18 cellular contexts compared by ENCODE assay signal in the genomic region with DNA sequence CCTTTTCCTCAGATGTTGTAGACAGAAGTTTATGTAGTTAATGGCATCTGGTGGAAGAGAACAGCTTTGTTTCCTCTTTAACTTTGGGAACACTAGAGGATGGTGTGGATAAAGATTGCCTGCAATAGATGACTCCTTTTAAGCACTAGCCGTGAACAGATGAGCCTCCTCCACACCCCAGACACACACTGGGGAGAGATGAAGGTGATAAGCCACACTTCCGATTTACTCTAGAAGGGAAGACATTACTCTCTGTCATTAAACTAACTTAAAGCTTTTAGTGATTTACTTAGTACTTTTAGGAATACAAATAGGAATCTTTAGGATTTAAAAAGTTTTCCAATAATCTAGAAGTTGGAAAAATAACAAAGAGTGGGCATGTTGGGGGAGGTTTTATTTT. TPM values are rescaled to one million over a fixed set of nuclear protein-coding genes. Genes with fewer than 3 reads are reported as not detected.
A peak's percentile ranks its signal among the peaks of the same experiment; 100 is the strongest.
DNase-seq lines count a peak whose midpoint lies in the region; ATAC-seq, FAIRE-seq and TF ChIP-seq lines count a peak whose summit lies in the region.
"Had no signal": no experiment of that assay in that cellular context is flagged by ENCODE, and none has a peak within 500 bp of the region (broad histone marks: within the 10 kb centered on the region; RNA-seq: fewer than 3 reads in every experiment).

No MANE protein-coding gene starts in this region.

- H2AFZ ChIP-seq in GM12878 (ENCODE audit: control insufficient read depth, low read depth, low read length), result no peak overlapping the region
- H2AFZ ChIP-seq: GM23338 had no signal

- FAIRE-seq in GM12878 (lab: Jason Lieb, UNC), result no peak
- FAIRE-seq: G401.6, GM19239, H54 had no signal

- WGBS in GM12878 (ENCODE audit: insufficient coverage, insufficient replicate concordance, low lambda C conversion rate, missing lambda C conversion rate), result 100% methylated on average over 2 of the region's 2 CpGs

- CTCF ChIA-PET in GM12878 (lab: Yijun Ruan, JAX), result interaction anchor here (0.7 to 0.9 kb wide), 2 partner anchors 34 to 136 kb away, joined by 3 read pairs; partner anchors contain the start of gene SUV39H2

- peaks cover 4 to 27% of the 10 kb centered on the region in 2 donors for H3K36me3 Mint-ChIP-seq in activated T-cell treated with anti-CD3 and anti-CD28 coated beads, Interleukin-2, amount 50 U/mL, for 72 hours (ENCODE audit: insufficient read depth in 2 of 2)
- peaks cover 21% of the 10 kb centered on the region for H3K36me3 Mint-ChIP-seq in endothelial cell (ENCODE audit: low read depth, unreplicated experiment)

- TF ChIP-seq EP300 in GM12878 (IDR thresholded peaks at IDR 0.05; ENCODE audit: borderline replicate concordance in 1 of 2, control insufficient read depth in 1 of 2, low read depth in 2 of 2, low read length in 2 of 2), result no peak

- no peak for DNase-seq in activated T-cell treated with anti-CD3 and anti-CD28 coated beads, Interleukin-2, amount 50 U/mL, for 72 hours
- DNase-seq in activated T-cell treated with anti-CD3 and anti-CD28 coated beads, Interleukin-2, amount 50 U/mL, for 48 hours, result no peak
- DNase-seq in GM12878 (ENCODE audit: low read depth, low spot score), result no peak
- DNase-seq in endothelial cell (ENCODE audit: low spot score), result no peak
- DNase-seq in stimulated activated CD8-positive, alpha-beta memory T cell treated with anti-CD3 and anti-CD28 coated beads, Interleukin-4, amount 100 ng/mL, for 48 hours, result no peak
- no peak for DNase-seq in left colon
- DNase-seq: Calu3; CD8-positive, alpha-beta T cell; DND-41; HCEC 1CT had no signal

- ATAC-seq in activated T-cell treated with anti-CD3 and anti-CD28 coated beads, Interleukin-2, amount 50 U/mL, for 72 hours (replicated peaks in 1 of 2), result no peak
- ATAC-seq in GM12878 (no peak), GM21526 (IDR thresholded peaks at IDR 0.05; ENCODE audit: low FRiP score, unreplicated experiment) (no peak), left colon (no peak)
- ATAC-seq: CD8-positive, alpha-beta T cell; GM23338 had no signal

- TF ChIP-seq CTCF in GM12878 (IDR thresholded peaks at IDR 0.05 in 2 of 3, conservative IDR thresholded peaks at IDR 0.05 in 1 of 3; ENCODE audit: control insufficient read depth in 2 of 3, extremely low read depth in 1 of 3, insufficient read depth in 1 of 3, low read depth in 3 of 3, low read length in 3 of 3), result no peak
- no peak for TF ChIP-seq CTCF in endothelial cell (IDR thresholded peaks at IDR 0.05; ENCODE audit: unreplicated experiment)

- H3K27me3 ChIP-seq in GM12878 (replicated peaks in 1 of 2; ENCODE audit: control insufficient read depth in 2 of 2, insufficient read depth in 2 of 2, low read length in 1 of 2), result no peaks in the 10 kb centered on the region
- H3K27me3 ChIP-seq: BLaER1 treated with 17β-estradiol and CSF1 and Interleukin-3, amounts not matched to agents 10 nM and 100 nM had no signal

- SMC1A ChIA-PET in GM12878 (lab: Charles Lee; ENCODE audit: uncharacterized antibody, unreplicated experiment), result interaction anchor here (1.0 to 1.2 kb wide), 2 partner anchors 26 to 115 kb away, joined by 3 to 4 read pairs; no protein-coding TSS in a partner anchor

- H3K9me3 ChIP-seq in GM12878 (replicated peaks; ENCODE audit: control insufficient read depth, insufficient read depth, low read length), result no peaks in the 10 kb centered on the region
- H3K9me3 ChIP-seq: BLaER1 treated with 17β-estradiol and CSF1 and Interleukin-3, amounts not matched to agents 10 nM and 100 nM had no signal

- H3K4me1 ChIP-seq in GM12878 (ENCODE audit: control insufficient read depth, insufficient read depth, low read length), result no peaks in the 10 kb centered on the region

- 0 out of 2 replicates have a peak, but pooled peaks cover 3% of the 10 kb centered on the region for H4K20me1 ChIP-seq in GM12878 (ENCODE audit: control insufficient read depth, insufficient read depth)

- H3K4me3 Mint-ChIP-seq in activated T-cell treated with anti-CD3 and anti-CD28 coated beads, Interleukin-2, amount 50 U/mL, for 72 hours, result no peak overlapping the region
- H3K4me3 Mint-ChIP-seq in endothelial cell (ENCODE audit: unreplicated experiment), result no peak overlapping the region
- H3K4me3 Mint-ChIP-seq: B cell; CD8-positive, alpha-beta T cell; GM23338 had no signal

- RAD21 ChIA-PET in GM12878 (lab: Charles Lee; ENCODE audit: unreplicated experiment), result no interaction called here

- H3K36me3 ChIP-seq in GM12878 (ENCODE audit: control insufficient read depth in 2 of 2, insufficient read depth in 2 of 2, low read length in 1 of 2), result peaks cover 3 to 33% of the 10 kb centered on the region in 2 experiments

- POLR2A ChIA-PET in GM12878 (lab: Charles Lee), result no interaction called here

- no peaks in the 10 kb centered on the region for H3K9me3 Mint-ChIP-seq in activated T-cell treated with anti-CD3 and anti-CD28 coated beads, Interleukin-2, amount 50 U/mL, for 72 hours
- H3K9me3 Mint-ChIP-seq in endothelial cell (ENCODE audit: unreplicated experiment), result no peaks in the 10 kb centered on the region
- H3K9me3 Mint-ChIP-seq: CD8-positive, alpha-beta T cell; GM23338 had no signal

- TF ChIP-seq RAD21 in GM12878 (IDR thresholded peaks at IDR 0.05; ENCODE audit: insufficient read depth, low read depth, low read length), result no peak

- no peak overlapping the region for H3K4me2 ChIP-seq in GM12878 (ENCODE audit: control insufficient read depth, insufficient read depth)
- H3K4me2 ChIP-seq: BLaER1 treated with 17β-estradiol and CSF1 and Interleukin-3, amounts not matched to agents 10 nM and 100 nM; GM23338 had no signal

- no peak overlapping the region for H3K9ac ChIP-seq in GM12878 (ENCODE audit: control insufficient read depth, insufficient read depth, low read length)
- H3K9ac ChIP-seq: BLaER1 treated with 17β-estradiol and CSF1 and Interleukin-3, amounts not matched to agents 10 nM and 100 nM had no signal

- peak overlapping the region; percentile 76 for H3K27ac Mint-ChIP-seq in activated T-cell treated with anti-CD3 and anti-CD28 coated beads, Interleukin-2, amount 50 U/mL, for 72 hours
- H3K27ac Mint-ChIP-seq in endothelial cell (ENCODE audit: unreplicated experiment), result peak overlapping the region; percentile 28
- H3K27ac Mint-ChIP-seq: B cell; CD8-positive, alpha-beta T cell; GM23338 had no signal

- no peaks in the 10 kb centered on the region for H3K27me3 Mint-ChIP-seq in activated T-cell treated with anti-CD3 and anti-CD28 coated beads, Interleukin-2, amount 50 U/mL, for 72 hours (ENCODE audit: low read depth)
- H3K27me3 Mint-ChIP-seq in endothelial cell (ENCODE audit: unreplicated experiment), result no peaks in the 10 kb centered on the region
- H3K27me3 Mint-ChIP-seq: B cell had no signal

- intact Hi-C loops in GM12878 (cut with micrococcal nuclease; ENCODE audit: unreplicated experiment) (no loop called here), left colon (cut with DNase I, micrococcal nuclease) (no loop called here)

- no peak overlapping the region for H3K27ac ChIP-seq in GM12878 (ENCODE audit: control insufficient read depth, insufficient read depth)
- H3K27ac ChIP-seq: BLaER1 treated with 17β-estradiol and CSF1 and Interleukin-3, amounts not matched to agents 10 nM and 100 nM had no signal

- TF ChIP-seq POLR2A in GM12878 (IDR thresholded peaks at IDR 0.05; ENCODE audit: low read depth, low read length), result peak; percentile 14; the same call in 1 of the 2 replicates

- BruUV-seq in GM12878 (replicated peaks; lab: Mats Ljungman, UMichigan), result no TSS peak

- in situ Hi-C loops in GM12878 (cut with MboI), result no loop called here

- no peak overlapping the region for H3K4me3 ChIP-seq in GM12878
- H3K4me3 ChIP-seq: BLaER1 treated with 17β-estradiol and CSF1 and Interleukin-3, amounts not matched to agents 10 nM and 100 nM; GM23338 had no signal

- H3K79me2 ChIP-seq in GM12878 (ENCODE audit: control insufficient read depth, insufficient read depth, low read length), result peaks cover 11% of the 10 kb centered on the region

- H3K4me1 Mint-ChIP-seq in activated T-cell treated with anti-CD3 and anti-CD28 coated beads, Interleukin-2, amount 50 U/mL, for 72 hours (ENCODE audit: low read depth), result peaks cover 11% of the 10 kb centered on the region
- H3K4me1 Mint-ChIP-seq in endothelial cell (ENCODE audit: unreplicated experiment), result no peaks in the 10 kb centered on the region
- H3K4me1 Mint-ChIP-seq: GM23338 had no signal

RNA-seq across cellular contexts. Expression of gene HSPA14, which starts 6.8 kb away (rescaled TPM):
- 10 to 100 TPM; 22.3 to 32.0 TPM for total RNA-seq in activated T-cell treated with anti-CD3 and anti-CD28 coated beads, Interleukin-2, amount 50 U/mL, for 72 hours
- total RNA-seq in GM12878 (2013; cell fraction: nucleolus; rRNA removed), result 12.4 and 14.7 TPM in 2 replicates
- 28.0 and 30.9 TPM in 2 replicates for total RNA-seq in GM12878 (2014; rRNA removed)
- total RNA-seq in GM12878 (2014; rRNA removed; fragmentation: Illumina TruSeq; extraction: Trizol), result 32.9 and 35.5 TPM in 2 replicates
- total RNA-seq in GM12878 (2021), result 24.5 and 26.6 TPM in 2 replicates
- 12.9 TPM for polyA plus RNA-seq in GM12878 (2011; ENCODE audit: low read depth)
- polyA plus RNA-seq in GM12878 (2011; rRNA removed), result 33.1 and 50.3 TPM in 2 replicates
- polyA plus RNA-seq in GM12878 (2011; cell fraction: cytosol; rRNA removed), result 11.7 and 13.7 TPM in 2 replicates
- 22.9 and 25.2 TPM in 2 replicates for polyA plus RNA-seq in GM12878 (2011; cell fraction: nucleus; rRNA removed)
- 15.4 and 15.5 TPM in 2 replicates for polyA plus RNA-seq in GM12878 (2012)
- polyA plus RNA-seq in GM12878 (2014; fragmentation: Illumina TruSeq; extraction: Trizol), result 31.3 and 34.6 TPM in 2 replicates
- 10 to 100 TPM; 44.1 to 46.4 TPM for polyA plus RNA-seq in GM12878 (2014; fragmentation: Nextera tagmentation; extraction: Ambion mirVana)
- 27.3 and 32.3 TPM in 2 replicates for polyA plus RNA-seq in GM12878 (2014; rRNA removed)
- polyA plus RNA-seq in GM12878 (2016; fragmentation: Nextera tagmentation; extraction: Ambion mirVana), result 10 to 100 TPM; 53.1 to 56.1 TPM
- 8.8 and 12.3 TPM in 2 replicates for polyA minus RNA-seq in GM12878 (2011; rRNA and poly(A)+ RNA removed)
- 3.9 and 7.0 TPM in 2 replicates for polyA minus RNA-seq in GM12878 (2011; cell fraction: cytosol; rRNA and poly(A)+ RNA removed)
- polyA minus RNA-seq in GM12878 (2011; cell fraction: nucleus; rRNA and poly(A)+ RNA removed), result 5.2 and 6.4 TPM in 2 replicates
- total RNA-seq in endothelial cell (ENCODE audit: unreplicated experiment), result 14.2 TPM
- total RNA-seq in left colon, result 10 to 100 TPM; 13.6 to 14.0 TPM

RNA-seq across cellular contexts. Expression of gene MSANTD7, which starts 6.8 kb away (rescaled TPM):
- 10 to 100 TPM; 19.8 to 26.3 TPM for total RNA-seq in activated T-cell treated with anti-CD3 and anti-CD28 coated beads, Interleukin-2, amount 50 U/mL, for 72 hours
- total RNA-seq in GM12878 (2013; cell fraction: nucleolus; rRNA removed), result 34.4 and 35.8 TPM in 2 replicates
- total RNA-seq in GM12878 (2014; rRNA removed), result 22.8 and 27.9 TPM in 2 replicates
- 19.3 and 19.7 TPM in 2 replicates for total RNA-seq in GM12878 (2014; rRNA removed; fragmentation: Illumina TruSeq; extraction: Trizol)
- 20.1 and 20.6 TPM in 2 replicates for total RNA-seq in GM12878 (2021)
- 7.0 TPM for polyA plus RNA-seq in GM12878 (2011; ENCODE audit: low read depth)
- polyA plus RNA-seq in GM12878 (2011; rRNA removed), result 13.5 and 15.5 TPM in 2 replicates
- polyA plus RNA-seq in GM12878 (2011; cell fraction: cytosol; rRNA removed), result 8.0 and 9.5 TPM in 2 replicates
- polyA plus RNA-seq in GM12878 (2011; cell fraction: nucleus; rRNA removed), result 9.2 and 11.5 TPM in 2 replicates
- polyA plus RNA-seq in GM12878 (2012), result 7.7 and 8.2 TPM in 2 replicates
- polyA plus RNA-seq in GM12878 (2014; fragmentation: Illumina TruSeq; extraction: Trizol), result 18.9 and 19.3 TPM in 2 replicates
- 1 to 10 TPM; 3.5 to 4.5 TPM for polyA plus RNA-seq in GM12878 (2014; fragmentation: Nextera tagmentation; extraction: Ambion mirVana)
- polyA plus RNA-seq in GM12878 (2014; rRNA removed), result 13.5 and 14.0 TPM in 2 replicates
- polyA plus RNA-seq in GM12878 (2016; fragmentation: Nextera tagmentation; extraction: Ambion mirVana), result 10 to 100 TPM; 17.8 to 19.1 TPM
- polyA minus RNA-seq in GM12878 (2011; rRNA and poly(A)+ RNA removed), result 24.8 and 25.1 TPM in 2 replicates
- 11.2 and 13.0 TPM in 2 replicates for polyA minus RNA-seq in GM12878 (2011; cell fraction: cytosol; rRNA and poly(A)+ RNA removed)
- 19.0 and 33.1 TPM in 2 replicates for polyA minus RNA-seq in GM12878 (2011; cell fraction: nucleus; rRNA and poly(A)+ RNA removed)
- total RNA-seq in endothelial cell (ENCODE audit: unreplicated experiment), result 17.9 TPM
- 10 to 100 TPM in 1 of 2 donors, 1 to 10 TPM in 1; 9.9 to 12.2 TPM for total RNA-seq in left colon

RNA-seq across cellular contexts. Expression of gene CDNF, which starts 7.1 kb away (rescaled TPM):
- total RNA-seq in activated T-cell treated with anti-CD3 and anti-CD28 coated beads, Interleukin-2, amount 50 U/mL, for 72 hours, result 1 to 10 TPM; 2.9 to 3.2 TPM
- 0.56 and 1.9 TPM in 2 replicates for total RNA-seq in GM12878 (2013; cell fraction: nucleolus; rRNA removed)
- total RNA-seq in GM12878 (2014; rRNA removed) (0.98 and 1.9 TPM in 2 replicates), GM12878 (2014; rRNA removed; fragmentation: Illumina TruSeq; extraction: Trizol) (1.0 and 1.2 TPM in 2 replicates), GM12878 (2021) (0.43 and 1.0 TPM in 2 replicates), endothelial cell (ENCODE audit: unreplicated experiment) (1.9 TPM), left colon (1 to 10 TPM; 1.7 to 2.0 TPM)
- polyA plus RNA-seq in GM12878 (2011; ENCODE audit: low read depth), result 2.2 TPM
- polyA plus RNA-seq in GM12878 (2011; rRNA removed) (0.81 TPM in 2 replicates), GM12878 (2014; fragmentation: Illumina TruSeq; extraction: Trizol) (0.73 and 2.3 TPM in 2 replicates), GM12878 (2014; fragmentation: Nextera tagmentation; extraction: Ambion mirVana) (under 1 TPM; 0.08 to 0.29 TPM), GM12878 (2014; rRNA removed) (1.2 and 2.7 TPM in 2 replicates), GM12878 (2016; fragmentation: Nextera tagmentation; extraction: Ambion mirVana) (under 1 TPM; 0.48 to 0.54 TPM)
- polyA plus RNA-seq in GM12878 (2011; cell fraction: cytosol; rRNA removed), result 0.31 and 0.32 TPM in 2 replicates
- 0.66 TPM in 1 of 2 replicates, not detected in the other for polyA plus RNA-seq in GM12878 (2011; cell fraction: nucleus; rRNA removed)
- polyA plus RNA-seq in GM12878 (2012), result 0.94 and 1.3 TPM in 2 replicates
- not detected in 2 replicates for polyA minus RNA-seq in GM12878 (2011; rRNA and poly(A)+ RNA removed)
- polyA minus RNA-seq in GM12878 (2011; cell fraction: cytosol; rRNA and poly(A)+ RNA removed), result not detected in 2 replicates
- polyA minus RNA-seq in GM12878 (2011; cell fraction: nucleus; rRNA and poly(A)+ RNA removed), result not detected in 2 replicates
- total RNA-seq: HT-29 had no signal

RNA-seq across cellular contexts. Expression of gene SUV39H2, which starts 33.7 kb away (rescaled TPM):
- total RNA-seq in activated T-cell treated with anti-CD3 and anti-CD28 coated beads, Interleukin-2, amount 50 U/mL, for 72 hours, result 10 to 100 TPM; 16.9 to 18.5 TPM
- total RNA-seq in GM12878 (2013; cell fraction: nucleolus; rRNA removed), result 50.3 and 53.7 TPM in 2 replicates
- total RNA-seq in GM12878 (2014; rRNA removed) (24.3 and 27.6 TPM in 2 replicates), GM12878 (2014; rRNA removed; fragmentation: Illumina TruSeq; extraction: Trizol) (32.3 and 32.6 TPM in 2 replicates), GM12878 (2021) (25.8 and 26.9 TPM in 2 replicates), endothelial cell (ENCODE audit: unreplicated experiment) (15.6 TPM), left colon (1 to 10 TPM; 5.6 to 7.9 TPM)
- 10.0 TPM for polyA plus RNA-seq in GM12878 (2011; ENCODE audit: low read depth)
- polyA plus RNA-seq in GM12878 (2011; rRNA removed) (26.1 and 43.4 TPM in 2 replicates), GM12878 (2014; fragmentation: Illumina TruSeq; extraction: Trizol) (41.1 and 45.0 TPM in 2 replicates), GM12878 (2014; fragmentation: Nextera tagmentation; extraction: Ambion mirVana) (10 to 100 TPM; 26.5 to 40.3 TPM), GM12878 (2014; rRNA removed) (17.9 and 27.4 TPM in 2 replicates), GM12878 (2016; fragmentation: Nextera tagmentation; extraction: Ambion mirVana) (10 to 100 TPM; 33.7 to 36.4 TPM)
- polyA plus RNA-seq in GM12878 (2011; cell fraction: cytosol; rRNA removed), result 10.1 and 15.2 TPM in 2 replicates
- polyA plus RNA-seq in GM12878 (2011; cell fraction: nucleus; rRNA removed), result 12.7 and 16.4 TPM in 2 replicates
- 11.1 and 13.8 TPM in 2 replicates for polyA plus RNA-seq in GM12878 (2012)
- 16.2 and 29.9 TPM in 2 replicates for polyA minus RNA-seq in GM12878 (2011; rRNA and poly(A)+ RNA removed)
- polyA minus RNA-seq in GM12878 (2011; cell fraction: cytosol; rRNA and poly(A)+ RNA removed), result 11.0 and 14.3 TPM in 2 replicates
- polyA minus RNA-seq in GM12878 (2011; cell fraction: nucleus; rRNA and poly(A)+ RNA removed), result 9.2 and 16.4 TPM in 2 replicates
